2 cellular contexts compared by ENCODE assay signal in genomic region chr17:72407336-72408121, GRCh38.
A peak's percentile ranks its signal among the peaks of the same experiment; 100 is the strongest.
TF ChIP-seq lines count a peak whose summit lies in the region.

No MANE protein-coding gene starts in this region.

TF ChIP-seq in HCT116, 20 proteins besides CTCF, POLR2A, EP300 and RAD21 (continued from another document):
- TF ChIP-seq, protein P1, sequence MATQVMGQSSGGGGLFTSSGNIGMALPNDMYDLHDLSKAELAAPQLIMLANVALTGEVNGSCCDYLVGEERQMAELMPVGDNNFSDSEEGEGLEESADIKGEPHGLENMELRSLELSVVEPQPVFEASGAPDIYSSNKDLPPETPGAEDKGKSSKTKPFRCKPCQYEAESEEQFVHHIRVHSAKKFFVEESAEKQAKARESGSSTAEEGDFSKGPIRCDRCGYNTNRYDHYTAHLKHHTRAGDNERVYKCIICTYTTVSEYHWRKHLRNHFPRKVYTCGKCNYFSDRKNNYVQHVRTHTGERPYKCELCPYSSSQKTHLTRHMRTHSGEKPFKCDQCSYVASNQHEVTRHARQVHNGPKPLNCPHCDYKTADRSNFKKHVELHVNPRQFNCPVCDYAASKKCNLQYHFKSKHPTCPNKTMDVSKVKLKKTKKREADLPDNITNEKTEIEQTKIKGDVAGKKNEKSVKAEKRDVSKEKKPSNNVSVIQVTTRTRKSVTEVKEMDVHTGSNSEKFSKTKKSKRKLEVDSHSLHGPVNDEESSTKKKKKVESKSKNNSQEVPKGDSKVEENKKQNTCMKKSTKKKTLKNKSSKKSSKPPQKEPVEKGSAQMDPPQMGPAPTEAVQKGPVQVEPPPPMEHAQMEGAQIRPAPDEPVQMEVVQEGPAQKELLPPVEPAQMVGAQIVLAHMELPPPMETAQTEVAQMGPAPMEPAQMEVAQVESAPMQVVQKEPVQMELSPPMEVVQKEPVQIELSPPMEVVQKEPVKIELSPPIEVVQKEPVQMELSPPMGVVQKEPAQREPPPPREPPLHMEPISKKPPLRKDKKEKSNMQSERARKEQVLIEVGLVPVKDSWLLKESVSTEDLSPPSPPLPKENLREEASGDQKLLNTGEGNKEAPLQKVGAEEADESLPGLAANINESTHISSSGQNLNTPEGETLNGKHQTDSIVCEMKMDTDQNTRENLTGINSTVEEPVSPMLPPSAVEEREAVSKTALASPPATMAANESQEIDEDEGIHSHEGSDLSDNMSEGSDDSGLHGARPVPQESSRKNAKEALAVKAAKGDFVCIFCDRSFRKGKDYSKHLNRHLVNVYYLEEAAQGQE (IDR thresholded peaks at IDR 0.05; ENCODE audit: low read depth), result no peak
- no peak for TF ChIP-seq EZH2 (IDR thresholded peaks at IDR 0.05)
- peak; percentile 51; the same call in 1 of the 2 replicates for TF ChIP-seq SRF (IDR thresholded peaks at IDR 0.05; ENCODE audit: low read depth)
- TF ChIP-seq, protein P2, sequence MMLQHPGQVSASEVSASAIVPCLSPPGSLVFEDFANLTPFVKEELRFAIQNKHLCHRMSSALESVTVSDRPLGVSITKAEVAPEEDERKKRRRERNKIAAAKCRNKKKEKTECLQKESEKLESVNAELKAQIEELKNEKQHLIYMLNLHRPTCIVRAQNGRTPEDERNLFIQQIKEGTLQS (IDR thresholded peaks at IDR 0.05), result no peak
- TF ChIP-seq ZBTB33 (IDR thresholded peaks at IDR 0.05; ENCODE audit: extremely low read depth, insufficient replicate concordance, low read length), result no peak
- TF ChIP-seq TCF7L2 (IDR thresholded peaks at IDR 0.05; ENCODE audit: borderline replicate concordance, extremely low read depth, insufficient read depth, insufficient read length), result peak; percentile 60
- TF ChIP-seq ZNF274 (IDR thresholded peaks at IDR 0.05; ENCODE audit: low read depth, low read length), result no peak

TF ChIP-seq in SK-N-SH treated with all-trans-retinoic acid at 6 μM for 48 hours, 23 proteins besides CTCF, POLR2A, EP300 and RAD21 (continued from another document):
- TF ChIP-seq, protein P3, sequence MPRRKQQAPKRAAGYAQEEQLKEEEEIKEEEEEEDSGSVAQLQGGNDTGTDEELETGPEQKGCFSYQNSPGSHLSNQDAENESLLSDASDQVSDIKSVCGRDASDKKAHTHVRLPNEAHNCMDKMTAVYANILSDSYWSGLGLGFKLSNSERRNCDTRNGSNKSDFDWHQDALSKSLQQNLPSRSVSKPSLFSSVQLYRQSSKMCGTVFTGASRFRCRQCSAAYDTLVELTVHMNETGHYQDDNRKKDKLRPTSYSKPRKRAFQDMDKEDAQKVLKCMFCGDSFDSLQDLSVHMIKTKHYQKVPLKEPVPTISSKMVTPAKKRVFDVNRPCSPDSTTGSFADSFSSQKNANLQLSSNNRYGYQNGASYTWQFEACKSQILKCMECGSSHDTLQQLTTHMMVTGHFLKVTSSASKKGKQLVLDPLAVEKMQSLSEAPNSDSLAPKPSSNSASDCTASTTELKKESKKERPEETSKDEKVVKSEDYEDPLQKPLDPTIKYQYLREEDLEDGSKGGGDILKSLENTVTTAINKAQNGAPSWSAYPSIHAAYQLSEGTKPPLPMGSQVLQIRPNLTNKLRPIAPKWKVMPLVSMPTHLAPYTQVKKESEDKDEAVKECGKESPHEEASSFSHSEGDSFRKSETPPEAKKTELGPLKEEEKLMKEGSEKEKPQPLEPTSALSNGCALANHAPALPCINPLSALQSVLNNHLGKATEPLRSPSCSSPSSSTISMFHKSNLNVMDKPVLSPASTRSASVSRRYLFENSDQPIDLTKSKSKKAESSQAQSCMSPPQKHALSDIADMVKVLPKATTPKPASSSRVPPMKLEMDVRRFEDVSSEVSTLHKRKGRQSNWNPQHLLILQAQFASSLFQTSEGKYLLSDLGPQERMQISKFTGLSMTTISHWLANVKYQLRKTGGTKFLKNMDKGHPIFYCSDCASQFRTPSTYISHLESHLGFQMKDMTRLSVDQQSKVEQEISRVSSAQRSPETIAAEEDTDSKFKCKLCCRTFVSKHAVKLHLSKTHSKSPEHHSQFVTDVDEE (CRISPR knock-in tag; IDR thresholded peaks at IDR 0.05), result no peak
- TF ChIP-seq TOX (CRISPR knock-in tag; IDR thresholded peaks at IDR 0.05; ENCODE audit: borderline replicate concordance) (no peak), CSDC2 (CRISPR knock-in tag; IDR thresholded peaks at IDR 0.05) (peak; percentile 80; the same call in 1 of the 2 replicates), ZNF70 (CRISPR knock-in tag; IDR thresholded peaks at IDR 0.05) (peak; percentile 77)
